In the genomic region with DNA sequence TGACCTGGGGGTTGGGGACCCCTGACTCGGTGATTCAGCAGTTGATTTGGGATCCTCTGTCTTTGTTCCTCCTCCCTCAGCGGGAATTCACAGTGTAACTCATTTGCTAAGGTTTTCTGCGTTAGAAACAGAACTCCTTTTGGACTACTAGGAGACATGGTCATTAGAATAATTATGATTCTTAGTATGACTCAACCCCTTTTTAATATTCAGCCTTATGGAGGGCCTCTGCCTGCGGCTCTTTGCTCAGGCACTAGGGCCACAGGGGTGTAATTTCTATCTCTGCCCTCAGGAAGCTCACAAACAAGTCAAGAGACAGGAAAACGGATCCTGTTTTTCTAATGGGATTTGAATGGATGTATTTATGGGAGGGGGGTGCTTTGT, we compare ENCODE assay signal across 10 cellular contexts.
A peak's percentile ranks its signal among the peaks of the same experiment; 100 is the strongest.
DNase-seq lines count a peak whose midpoint lies in the region; ATAC-seq, FAIRE-seq and TF ChIP-seq lines count a peak whose summit lies in the region.
"Had no signal": no experiment of that assay in that cellular context is flagged by ENCODE, and none has a peak within 500 bp of the region (broad histone marks: within the 10 kb centered on the region; RNA-seq: fewer than 3 reads in every experiment).

No MANE protein-coding gene starts in this region.

- H3K36me3 ChIP-seq in A673 (ENCODE audit: insufficient read depth, low read length, poor library complexity, severe bottlenecking), result no peaks in the 10 kb centered on the region

- no peak for FAIRE-seq in HTR-8/SVneo (lab: Jason Lieb, UNC)

- H3K36me3 Mint-ChIP-seq in IgD-negative memory B cell, result peaks cover 10% of the 10 kb centered on the region
- peaks cover 6% of the 10 kb centered on the region for H3K36me3 Mint-ChIP-seq in MCF 10A (ENCODE audit: insufficient read depth, unreplicated experiment)
- H3K36me3 Mint-ChIP-seq in naive thymus-derived CD8-positive, alpha-beta T cell, result peaks cover 0 to 6% (median 4%) of the 10 kb centered on the region in 3 donors

- POLR2A ChIA-PET in A673 (lab: Charles Lee; ENCODE audit: low non-redundant PET) (no interaction called here), MCF 10A (lab: Yijun Ruan, JAX) (interaction anchor here (1.2 to 14.1 kb wide), 6 partner anchors 12 to 43 kb away, joined by 3 to 427 read pairs (median 16); no protein-coding TSS in a partner anchor)
- POLR2A ChIA-PET in naive thymus-derived CD8-positive, alpha-beta T cell (lab: Charles Lee), result interaction anchor here (0.5 to 18.3 kb wide), 5 partner anchors 8 to 31 kb away, joined by 3 to 331 read pairs (median 8); no protein-coding TSS in a partner anchor

- no peaks in the 10 kb centered on the region for H3K9me3 ChIP-seq in A673 (ENCODE audit: low read depth, low read length, poor library complexity, severe bottlenecking)

- H3K4me1 Mint-ChIP-seq in IgD-negative memory B cell (peaks cover 67 to 88% (median 78%) of the 10 kb centered on the region in 3 donors), MCF 10A (ENCODE audit: insufficient read depth, unreplicated experiment) (peaks cover 89% of the 10 kb centered on the region)
- H3K4me1 Mint-ChIP-seq in naive thymus-derived CD8-positive, alpha-beta T cell, result peaks cover 55 to 99% (median 97%) of the 10 kb centered on the region in 4 donors

- intact Hi-C loops in A673 (cut with micrococcal nuclease; ENCODE audit: unreplicated experiment) (no loop called here), MCF 10A (cut with micrococcal nuclease) (no loop called here)

- H3K4me3 ChIP-seq in A673 (ENCODE audit: low read depth, low read length, poor library complexity, severe bottlenecking), result no peak overlapping the region

- peak overlapping the region; percentile 71 to 98 (median 97) for H3K27ac Mint-ChIP-seq in IgD-negative memory B cell
- H3K27ac Mint-ChIP-seq in MCF 10A (ENCODE audit: low read depth, unreplicated experiment), result peak overlapping the region; percentile 94
- peak overlapping the region; percentile 94 to 99 (median 98) for H3K27ac Mint-ChIP-seq in naive thymus-derived CD8-positive, alpha-beta T cell

- CTCF ChIA-PET in A673 (lab: Charles Lee) (no interaction called here), MCF 10A (lab: Yijun Ruan, JAX) (no interaction called here)

- H3K4me3 Mint-ChIP-seq in IgD-negative memory B cell, result peak overlapping the region; percentile 61 to 87 (median 74)
- H3K4me3 Mint-ChIP-seq in MCF 10A (ENCODE audit: unreplicated experiment), result no peak overlapping the region
- peak overlapping the region; percentile 78 to 93 (median 87) for H3K4me3 Mint-ChIP-seq in naive thymus-derived CD8-positive, alpha-beta T cell

- H3K27ac ChIP-seq in A673 (ENCODE audit: low read depth, low read length, poor library complexity, severe bottlenecking), result peak overlapping the region; percentile 41

- BruUV-seq in A673 (replicated peaks; lab: Mats Ljungman, UMichigan) (no TSS peak), MCF 10A (replicated peaks; lab: Mats Ljungman, UMichigan) (no TSS peak)

- H3K9me3 Mint-ChIP-seq in IgD-negative memory B cell, result no peaks in the 10 kb centered on the region
- H3K9me3 Mint-ChIP-seq in MCF 10A (ENCODE audit: unreplicated experiment), result no peaks in the 10 kb centered on the region
- H3K9me3 Mint-ChIP-seq in naive thymus-derived CD8-positive, alpha-beta T cell, result no peaks in the 10 kb centered on the region

- H3K27me3 Mint-ChIP-seq in IgD-negative memory B cell (no peaks in the 10 kb centered on the region), MCF 10A (ENCODE audit: insufficient read depth, unreplicated experiment) (no peaks in the 10 kb centered on the region)
- H3K27me3 Mint-ChIP-seq in naive thymus-derived CD8-positive, alpha-beta T cell, result no peaks in the 10 kb centered on the region

- H3K27me3 ChIP-seq in A673 (replicated peaks; ENCODE audit: insufficient read depth, low read depth, low read length, poor library complexity), result no peaks in the 10 kb centered on the region

- peaks cover 79% of the 10 kb centered on the region for H3K4me1 ChIP-seq in A673 (ENCODE audit: insufficient read depth, low read length, poor library complexity, severe bottlenecking)

- TF ChIP-seq CTCF in A673 (conservative IDR thresholded peaks at IDR 0.05; ENCODE audit: low read depth, low read length) (no peak), MCF 10A (IDR thresholded peaks at IDR 0.05; ENCODE audit: unreplicated experiment) (no peak)

- no peak for ATAC-seq in naive thymus-derived CD8-positive, alpha-beta T cell
- no peak for ATAC-seq in HG03097 (IDR thresholded peaks at IDR 0.05; ENCODE audit: low FRiP score, unreplicated experiment)
- ATAC-seq in HG03108 (IDR thresholded peaks at IDR 0.05; ENCODE audit: unreplicated experiment), result no peak

- peak; percentile 58 for DNase-seq in A673 (ENCODE audit: low spot score)
- no peak for DNase-seq in MCF 10A (ENCODE audit: unreplicated experiment)
- no peak for DNase-seq in naive thymus-derived CD8-positive, alpha-beta T cell
- DNase-seq in OCI-M1 (lab: John Stamatoyannopoulos, UW), result no peak
- no peak for DNase-seq in HTR-8/SVneo (ENCODE audit: insufficient read length, low spot score)
- DNase-seq: NCI-H524 treated with DMSO at 0.1 percent for 48 hours, nucleus accumbens had no signal
